Comparison of ENCODE assay signal across 8 cellular contexts in the genomic region with DNA sequence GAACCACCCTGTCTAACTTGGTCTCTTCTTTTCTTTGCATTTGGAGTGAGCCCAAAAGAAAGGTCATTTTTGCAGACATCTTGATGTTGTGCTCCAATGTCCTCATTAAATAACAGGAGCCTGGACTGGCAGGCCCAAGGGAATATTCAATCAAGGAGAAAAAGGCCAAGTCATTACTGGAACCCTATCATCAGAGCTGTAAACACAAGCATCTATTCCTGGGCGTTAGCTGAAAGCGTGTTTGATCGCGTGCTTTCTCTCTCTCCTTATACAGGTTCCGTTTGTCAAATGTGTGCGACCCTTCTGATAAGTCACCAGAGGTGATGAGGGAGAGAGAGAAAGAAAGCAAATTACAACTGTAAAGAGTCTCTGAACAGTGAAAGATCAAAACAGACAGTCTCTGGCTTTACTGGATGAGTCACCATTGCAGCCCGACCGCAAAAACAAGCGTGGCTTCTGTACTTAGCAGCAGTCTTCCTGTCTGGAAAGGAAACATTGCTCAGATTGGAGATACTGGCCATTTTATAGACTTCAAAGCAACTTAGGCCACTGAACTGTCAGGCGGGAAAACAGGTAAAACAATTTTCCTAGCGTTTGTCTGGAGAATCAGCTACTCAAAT. TPM values are rescaled to one million over a fixed set of nuclear protein-coding genes. Genes with fewer than 3 reads are reported as not detected.
DNase-seq lines count a peak whose midpoint lies in the region; ATAC-seq and TF ChIP-seq lines count a peak whose summit lies in the region.

No MANE protein-coding gene starts in this region.

- H3K4me2 ChIP-seq in osteoblast (ENCODE audit: insufficient read depth, low read length), result peak overlapping the region; percentile 82

- TF ChIP-seq CTCF in osteoblast (IDR thresholded peaks at IDR 0.05; ENCODE audit: extremely low read depth, low read depth, low read length) (no peak), tibial artery (IDR thresholded peaks at IDR 0.05) (no peak)

- H3K27me3 ChIP-seq in osteoblast (ENCODE audit: insufficient read depth, low read length), result no peaks in the 10 kb centered on the region
- no peaks in the 10 kb centered on the region for H3K27me3 ChIP-seq in tibial artery

- DNase-seq in A172 (ENCODE audit: low spot score) (peak; percentile 93), HT1080 (ENCODE audit: low read depth) (peak; percentile 95), dermis microvascular lymphatic vessel endothelial cell (ENCODE audit: low read depth in 2 of 2) (peak; percentile 4 to 90), osteoblast (ENCODE audit: insufficient read length, low spot score, missing footprints) (peak; percentile 10), tibial artery (peak in 1 of 2 donors; percentile 59), Ammon's horn (ENCODE audit: low spot score) (no peak)
- peak; percentile 74 to 75 for DNase-seq in activated CD4-positive, alpha-beta T cell treated with anti-CD3 and anti-CD28 coated beads for 4 hours

- peaks cover 11% of the 10 kb centered on the region for H3K4me1 ChIP-seq in osteoblast (ENCODE audit: insufficient read depth, low read length)
- H3K4me1 ChIP-seq in tibial artery, result peaks cover 0 to 15% (median 0%) of the 10 kb centered on the region in 4 donors

- no peaks in the 10 kb centered on the region for H3K36me3 ChIP-seq in osteoblast (ENCODE audit: insufficient read depth, low read length)
- peaks cover 0 to 3% (median 0%) of the 10 kb centered on the region in 3 donors for H3K36me3 ChIP-seq in tibial artery

- intact Hi-C loops in tibial artery (cut with DNase I; ENCODE audit: low total_unique reads), result no loop called here

- no peaks in the 10 kb centered on the region for H3K79me2 ChIP-seq in osteoblast (ENCODE audit: insufficient read depth, low read length)

- no peaks in the 10 kb centered on the region for H4K20me1 ChIP-seq in osteoblast (ENCODE audit: insufficient read depth, low read length)

- H3K9me3 ChIP-seq in osteoblast (ENCODE audit: low read depth, low read length) (no peaks in the 10 kb centered on the region), tibial artery (no peaks in the 10 kb centered on the region)

- ATAC-seq in GM19438 (IDR thresholded peaks at IDR 0.05; ENCODE audit: low read depth, unreplicated experiment), result peak; percentile 92

- H3K4me3 ChIP-seq in osteoblast (ENCODE audit: insufficient read depth, low read length) (peak overlapping the region; percentile 55), tibial artery (no peak overlapping the region)

- peak overlapping the region; percentile 48 for H3K27ac ChIP-seq in osteoblast (ENCODE audit: low read depth, low read length)
- peak overlapping the region; percentile 6 to 39 for H3K27ac ChIP-seq in tibial artery

- H2AFZ ChIP-seq in osteoblast (ENCODE audit: low read length), result peak overlapping the region; percentile 93

RNA-seq across cellular contexts. Expression of a gene that starts 39.5 kb away (rescaled TPM):
- 1.1 and 5.4 TPM in 2 replicates for total RNA-seq in A172 (2014; rRNA removed; shearing (Covaris generic))
- total RNA-seq in HT1080 (2014; rRNA removed; shearing (Covaris generic)), result 0.24 and 0.27 TPM in 2 replicates
- polyA plus RNA-seq in HT1080 (2015; cell fraction: cytosol; rRNA removed), result 0.85 and 1.2 TPM in 2 replicates
- polyA plus RNA-seq in HT1080 (2015; cell fraction: nucleus; rRNA removed), result 0.12 and 0.26 TPM in 2 replicates
- total RNA-seq in dermis microvascular lymphatic vessel endothelial cell (under 0.01 and 0.13 TPM in 2 replicates), osteoblast (3.5 and 6.5 TPM in 2 replicates)
